In genomic region chr19:32693151-32694108, GRCh38 we compare ENCODE assay signal across 1 cellular context.
TF ChIP-seq lines count a peak whose summit lies in the region.

No MANE protein-coding gene starts in this region.

TF ChIP-seq in HepG2, 621 proteins besides CTCF, POLR2A, EP300 and RAD21:
- peak; percentile 58; the same call in 1 of the 2 replicates for TF ChIP-seq SRF (IDR thresholded peaks at IDR 0.05; ENCODE audit: low read depth, low read length)
- peak; percentile 69 for TF ChIP-seq NFYB (CRISPR knock-in tag; IDR thresholded peaks at IDR 0.05)
- peak; percentile 64 for TF ChIP-seq NFYC (CRISPR knock-in tag; IDR thresholded peaks at IDR 0.05)
- 0 out of 2 replicates have a peak, but pooled peaks have one; percentile 24 for TF ChIP-seq POGZ (CRISPR knock-in tag; IDR thresholded peaks at IDR 0.05)
